ENCODE assay signal across 31 cellular contexts in genomic region chr17:48737330-48738043, GRCh38. TPM values are rescaled to one million over a fixed set of nuclear protein-coding genes. Genes with fewer than 3 reads are reported as not detected.
DNase-seq lines count a peak whose midpoint lies in the region; ATAC-seq and TF ChIP-seq lines count a peak whose summit lies in the region.
"Had no signal": no experiment of that assay in that cellular context is flagged by ENCODE, and none has a peak within 500 bp of the region (broad histone marks: within the 10 kb centered on the region; RNA-seq: fewer than 3 reads in every experiment).

No MANE protein-coding gene starts in this region.

- intact Hi-C loops in PC-3 (cut with micrococcal nuclease), result loop anchor here (1.0 to 5.0 kb wide), 3 partner anchors 9 to 55 kb away; no protein-coding TSS in a partner anchor
- intact Hi-C loops in activated T-helper 1 cell treated with anti-CD3 and anti-CD28 coated beads, Interleukin-12 subunit alpha, Interleukin-12 subunit beta, Interleukin-2, Interleukin-4 antibody, amounts not matched to agents 30 ng/mL and 10 ng/mL and 1 ng/mL, durations not matched to agents 14 hours and 24 hours and 36 hours (cut with micrococcal nuclease), result loop anchor here (1.0 kb wide), 1 partner anchor 7 kb away; no protein-coding TSS in a partner anchor
- intact Hi-C loops in sigmoid colon (cut with DNase I), result no loop called here
- intact Hi-C loops in testis (cut with DNase I; ENCODE audit: low total_unique reads), result no loop called here

- TF ChIP-seq EP300 in sigmoid colon (IDR thresholded peaks at IDR 0.05), result no peak

- H3K36me3 Mint-ChIP-seq in activated T-helper 1 cell treated with anti-CD3 and anti-CD28 coated beads, Interleukin-12 subunit alpha, Interleukin-12 subunit beta, Interleukin-2, Interleukin-4 antibody, amounts not matched to agents 30 ng/mL and 10 ng/mL and 1 ng/mL, durations not matched to agents 14 hours and 24 hours and 36 hours (ENCODE audit: low read depth), result peaks cover 4% of the 10 kb centered on the region
- H3K36me3 Mint-ChIP-seq in glutamatergic neuron (ENCODE audit: unreplicated experiment), result no peaks in the 10 kb centered on the region
- H3K36me3 Mint-ChIP-seq: CD4-positive, alpha-beta memory T cell had no signal

- H4K20me1 ChIP-seq in PC-3 (ENCODE audit: low read length), result no peaks in the 10 kb centered on the region

- H3K27ac ChIP-seq in PC-3 (ENCODE audit: low read length) (peak overlapping the region; percentile 61), sigmoid colon (no peak overlapping the region), testis (no peak overlapping the region)
- H3K27ac ChIP-seq: PC-9, SJSA1 had no signal

- no peak overlapping the region for H3K27ac Mint-ChIP-seq in activated T-helper 1 cell treated with anti-CD3 and anti-CD28 coated beads, Interleukin-12 subunit alpha, Interleukin-12 subunit beta, Interleukin-2, Interleukin-4 antibody, amounts not matched to agents 30 ng/mL and 10 ng/mL and 1 ng/mL, durations not matched to agents 14 hours and 24 hours and 36 hours
- no peak overlapping the region for H3K27ac Mint-ChIP-seq in glutamatergic neuron (ENCODE audit: unreplicated experiment)

- H3K4me1 ChIP-seq in PC-3 (ENCODE audit: insufficient read depth, low read length) (peaks cover 62% of the 10 kb centered on the region), iPS-15b (ENCODE audit: control insufficient read depth, insufficient read depth, low read length) (no peaks in the 10 kb centered on the region), sigmoid colon (peaks cover 0 to 10% (median 7%) of the 10 kb centered on the region in 4 donors), testis (no peaks in the 10 kb centered on the region)
- H3K4me1 ChIP-seq: HAP-1, SJSA1 had no signal

- H3K79me2 ChIP-seq in PC-3 (ENCODE audit: low read length), result peaks cover 90% of the 10 kb centered on the region

- H3K27me3 Mint-ChIP-seq in activated T-helper 1 cell treated with anti-CD3 and anti-CD28 coated beads, Interleukin-12 subunit alpha, Interleukin-12 subunit beta, Interleukin-2, Interleukin-4 antibody, amounts not matched to agents 30 ng/mL and 10 ng/mL and 1 ng/mL, durations not matched to agents 14 hours and 24 hours and 36 hours (ENCODE audit: insufficient read depth), result peaks cover 89% of the 10 kb centered on the region
- peaks cover 46% of the 10 kb centered on the region for H3K27me3 Mint-ChIP-seq in glutamatergic neuron (ENCODE audit: unreplicated experiment)

- H3K9me2 ChIP-seq in PC-3 (replicated peaks; ENCODE audit: low read length), result no peaks in the 10 kb centered on the region

- H3K36me3 ChIP-seq in PC-3 (ENCODE audit: low read depth, low read length) (no peaks in the 10 kb centered on the region), iPS-15b (ENCODE audit: control insufficient read depth, insufficient read depth, low read length) (no peaks in the 10 kb centered on the region), sigmoid colon (no peaks in the 10 kb centered on the region), testis (ENCODE audit: low read depth, missing control alignments) (no peaks in the 10 kb centered on the region)
- H3K36me3 ChIP-seq: HAP-1, SJSA1 had no signal

- TF ChIP-seq POLR2A in sigmoid colon (IDR thresholded peaks at IDR 0.05) (no peak), testis (IDR thresholded peaks at IDR 0.05) (no peak)

- H3K27me3 ChIP-seq in PC-3 (ENCODE audit: low read length) (no peaks in the 10 kb centered on the region), iPS-15b (ENCODE audit: control insufficient read depth, insufficient read depth, low read length) (peaks cover 100% of the 10 kb centered on the region), sigmoid colon (peaks cover 78 to 100% (median 96%) of the 10 kb centered on the region in 3 donors), testis (peaks cover 11% of the 10 kb centered on the region)

- CTCF ChIA-PET in PC-3 (lab: Charles Lee), result interaction anchor here (0.5 to 1.9 kb wide), 8 partner anchors 9 to 147 kb away, joined by 3 to 14 read pairs (median 4); partner anchors contain the start of genes HOXB13 and PRAC2

- BruUV-seq in PC-3 (replicated peaks; lab: Mats Ljungman, UMichigan), result no TSS peak

- no peaks in the 10 kb centered on the region for H3K9me3 Mint-ChIP-seq in activated T-helper 1 cell treated with anti-CD3 and anti-CD28 coated beads, Interleukin-12 subunit alpha, Interleukin-12 subunit beta, Interleukin-2, Interleukin-4 antibody, amounts not matched to agents 30 ng/mL and 10 ng/mL and 1 ng/mL, durations not matched to agents 14 hours and 24 hours and 36 hours
- peaks cover 3% of the 10 kb centered on the region for H3K9me3 Mint-ChIP-seq in glutamatergic neuron (ENCODE audit: unreplicated experiment)

- ATAC-seq in PC-3 (no peak), HG02852 (IDR thresholded peaks at IDR 0.05; ENCODE audit: unreplicated experiment) (no peak)
- ATAC-seq: GM12878 had no signal

- WGBS in sigmoid colon, 2 donors, result 68 to 85% methylated on average over 4 of the region's 4 CpGs
- WGBS in testis, 2 donors, result 60 to 71% methylated on average over 4 of the region's 4 CpGs

- POLR2A ChIA-PET in PC-3 (lab: Charles Lee; ENCODE audit: unreplicated experiment), result interaction anchor here (0.6 to 1.8 kb wide), 7 partner anchors 9 to 969 kb away, joined by 3 to 10 read pairs (median 5); partner anchors contain the start of genes HOXB13 and PRAC2

- H3K9ac ChIP-seq in PC-3 (ENCODE audit: low read length) (no peak overlapping the region), iPS-15b (ENCODE audit: low read depth, low read length) (no peak overlapping the region)

- H3K9me3 ChIP-seq in PC-3 (ENCODE audit: low read length), result no peaks in the 10 kb centered on the region
- H3K9me3 ChIP-seq in iPS-15b (ENCODE audit: control insufficient read depth, insufficient read depth, low read length), result no peaks in the 10 kb centered on the region
- no peaks in the 10 kb centered on the region for H3K9me3 ChIP-seq in sigmoid colon
- no peaks in the 10 kb centered on the region for H3K9me3 ChIP-seq in testis
- H3K9me3 ChIP-seq: HAP-1, SJSA1 had no signal

- H3K4me1 Mint-ChIP-seq in activated T-helper 1 cell treated with anti-CD3 and anti-CD28 coated beads, Interleukin-12 subunit alpha, Interleukin-12 subunit beta, Interleukin-2, Interleukin-4 antibody, amounts not matched to agents 30 ng/mL and 10 ng/mL and 1 ng/mL, durations not matched to agents 14 hours and 24 hours and 36 hours (ENCODE audit: low read depth), result peaks cover 23% of the 10 kb centered on the region
- H3K4me1 Mint-ChIP-seq in glutamatergic neuron (ENCODE audit: low read depth, unreplicated experiment), result no peaks in the 10 kb centered on the region

- DNase-seq in PC-3 (peak; percentile 40), sigmoid colon (peak; percentile 28), glutamatergic neuron (no peak), testis (no peak)
- DNase-seq in activated T-helper 1 cell treated with anti-CD3 and anti-CD28 coated beads, Interleukin-12 subunit alpha, Interleukin-12 subunit beta, Interleukin-2, Interleukin-4 antibody, amounts not matched to agents 30 ng/mL and 10 ng/mL and 1 ng/mL, durations not matched to agents 14 hours and 24 hours and 36 hours (ENCODE audit: low spot score), result no peak
- DNase-seq: C1 segment of cervical spinal cord; CD4-positive, alpha-beta memory T cell; COR-L47; DMS79; EL; GDM1; GOT3; Kasumi-1; NCI-H1092 treated with DMSO at 0.1 percent for 48 hours; NCI-H1436; NCI-H187 treated with DMSO at 0.1 percent for 48 hours; NCI-H2107; NCI-H446; NCI-H524 treated with DMSO at 0.1 percent for 48 hours; NCI-H774; PC-9; Right ventricle myocardium superior had no signal

- TF ChIP-seq CTCF in PC-3 (conservative IDR thresholded peaks at IDR 0.05; ENCODE audit: low read depth, low read length), result no peak
- TF ChIP-seq CTCF in sigmoid colon (IDR thresholded peaks at IDR 0.05), result no peak
- TF ChIP-seq CTCF in glutamatergic neuron (IDR thresholded peaks at IDR 0.05; ENCODE audit: partially characterized antibody, unreplicated experiment), result no peak
- no peak for TF ChIP-seq CTCF in testis (IDR thresholded peaks at IDR 0.05)

- H3K4me3 Mint-ChIP-seq in activated T-helper 1 cell treated with anti-CD3 and anti-CD28 coated beads, Interleukin-12 subunit alpha, Interleukin-12 subunit beta, Interleukin-2, Interleukin-4 antibody, amounts not matched to agents 30 ng/mL and 10 ng/mL and 1 ng/mL, durations not matched to agents 14 hours and 24 hours and 36 hours, result peak overlapping the region; percentile 12
- no peak overlapping the region for H3K4me3 Mint-ChIP-seq in glutamatergic neuron (ENCODE audit: unreplicated experiment)

- peak overlapping the region; percentile 92 for H3K4me2 ChIP-seq in PC-3 (ENCODE audit: low read length)
- H3K4me2 ChIP-seq: PC-9 had no signal

- no peaks in the 10 kb centered on the region for H3F3A ChIP-seq in PC-3 (ENCODE audit: low read length, unreplicated experiment)

- no peak overlapping the region for H2AFZ ChIP-seq in PC-3 (ENCODE audit: low read length)
- H2AFZ ChIP-seq: PC-9 had no signal

- H3K4me3 ChIP-seq in PC-3 (ENCODE audit: low read length), result peak overlapping the region; percentile 66; the same call in 1 of the 2 replicates
- H3K4me3 ChIP-seq in iPS-15b (ENCODE audit: low read depth, low read length), result peak overlapping the region; percentile 10
- no peak overlapping the region for H3K4me3 ChIP-seq in sigmoid colon
- no peak overlapping the region for H3K4me3 ChIP-seq in testis
- H3K4me3 ChIP-seq: GM12878, HAP-1, PC-9, SJSA1 had no signal

RNA-seq across cellular contexts. Expression of gene HOXB13, which starts 8.9 kb away (rescaled TPM):
- total RNA-seq in PC-3 (2014; rRNA removed) (80.8 and 96.5 TPM in 2 replicates), sigmoid colon (1 to 10 TPM in 2 of 4 donors, under 1 TPM in 2; 0.36 to 1.5 (median 1.0) TPM), glutamatergic neuron (ENCODE audit: unreplicated experiment) (0.20 TPM), testis (under 1 TPM in 1 of 2 donors, not detected in 1; 0.24 TPM)
- not detected in 2 replicates for total RNA-seq in activated T-helper 1 cell treated with anti-CD3 and anti-CD28 coated beads, Interleukin-12 subunit alpha, Interleukin-12 subunit beta, Interleukin-2, Interleukin-4 antibody, amounts not matched to agents 30 ng/mL and 10 ng/mL and 1 ng/mL, durations not matched to agents 14 hours and 24 hours and 36 hours
- polyA plus RNA-seq in sigmoid colon (10 to 100 TPM; 19.4 to 49.2 (median 26.4) TPM), testis (ENCODE audit: insufficient read depth, low read depth, low replicate concordance) (not detected)
- total RNA-seq: CD4-positive, alpha-beta memory T cell; HepG2; PC-9; Right ventricle myocardium superior; SJSA1 had no signal
- polyA plus RNA-seq: CD4-positive, alpha-beta memory T cell; GM12878; HepG2 had no signal

RNA-seq across cellular contexts. Expression of gene PRAC2, which starts 14.5 kb away (rescaled TPM):
- total RNA-seq in PC-3 (2014; rRNA removed) (44.1 and 51.4 TPM in 2 replicates), sigmoid colon (1 to 10 TPM in 1 of 4 donors, not detected in 3; 2.1 TPM), glutamatergic neuron (ENCODE audit: unreplicated experiment) (not detected), testis (1 to 10 TPM; 2.6 to 3.2 TPM)
- total RNA-seq in activated T-helper 1 cell treated with anti-CD3 and anti-CD28 coated beads, Interleukin-12 subunit alpha, Interleukin-12 subunit beta, Interleukin-2, Interleukin-4 antibody, amounts not matched to agents 30 ng/mL and 10 ng/mL and 1 ng/mL, durations not matched to agents 14 hours and 24 hours and 36 hours, result not detected in 2 replicates
- polyA plus RNA-seq in sigmoid colon (10 to 100 TPM in 2 of 3 donors, 1 to 10 TPM in 1; 7.2 to 20.3 (median 17.5) TPM), testis (ENCODE audit: insufficient read depth, low read depth, low replicate concordance) (0.86 TPM)
- total RNA-seq: CD4-positive, alpha-beta memory T cell; GM12878; HepG2; HT1080; M059J; PC-9; Right ventricle myocardium superior; SJSA1 had no signal
- polyA plus RNA-seq: CD4-positive, alpha-beta memory T cell; HepG2 had no signal

RNA-seq across cellular contexts. Expression of gene PRAC1, which starts 15.2 kb away (rescaled TPM):
- total RNA-seq in PC-3 (2014; rRNA removed), result 33.5 and 44.4 TPM in 2 replicates
- not detected in 2 replicates for total RNA-seq in activated T-helper 1 cell treated with anti-CD3 and anti-CD28 coated beads, Interleukin-12 subunit alpha, Interleukin-12 subunit beta, Interleukin-2, Interleukin-4 antibody, amounts not matched to agents 30 ng/mL and 10 ng/mL and 1 ng/mL, durations not matched to agents 14 hours and 24 hours and 36 hours
- total RNA-seq in sigmoid colon, result 10 to 100 TPM in 1 of 4 donors, 1 to 10 TPM in 1, not detected in 2; 9.1 to 13.5 TPM
- polyA plus RNA-seq in sigmoid colon, result 100 to 1,000 TPM; 388 to 572 (median 408) TPM
- total RNA-seq in glutamatergic neuron (ENCODE audit: unreplicated experiment), result not detected
- total RNA-seq in testis, result not detected
- not detected for polyA plus RNA-seq in testis (ENCODE audit: insufficient read depth, low read depth, low replicate concordance)
- total RNA-seq: CD4-positive, alpha-beta memory T cell; GM12878; HepG2; HT1080; M059J; PC-9; Right ventricle myocardium superior; RPMI7951; SJSA1 had no signal
- polyA plus RNA-seq: CD4-positive, alpha-beta memory T cell; GM12878; HepG2 had no signal

Comparison
In these comparisons a context has a peak if more than half of its experiments do, and no peak if none do; other contexts are left out.
1. DNase-seq: peak in PC-3 (single experiment) and sigmoid colon (single experiment); none in activated T-helper 1 cell treated with anti-CD3 and anti-CD28 coated beads, Interleukin-12 subunit alpha, Interleukin-12 subunit beta, Interleukin-2, Interleukin-4 antibody, amounts not matched to agents 30 ng/mL and 10 ng/mL and 1 ng/mL, durations not matched to agents 14 hours and 24 hours and 36 hours (single experiment), glutamatergic neuron (single experiment) and testis (single experiment).
2. H3K4me3 ChIP-seq: peak in PC-3 (single experiment) and iPS-15b (single experiment); none in sigmoid colon (0 of 4) and testis (0 of 2).
3. RNA of gene HOXB13, which starts 8.9 kb away (total RNA-seq): 80.8 to 96.5 TPM in PC-3; 0.36 to 1.5 TPM in sigmoid colon, 0.24 TPM in testis, 0.20 TPM in glutamatergic neuron (single experiment) and not detected in activated T-helper 1 cell treated with anti-CD3 and anti-CD28 coated beads, Interleukin-12 subunit alpha, Interleukin-12 subunit beta, Interleukin-2, Interleukin-4 antibody, amounts not matched to agents 30 ng/mL and 10 ng/mL and 1 ng/mL, durations not matched to agents 14 hours and 24 hours and 36 hours; every median in the first group is over 10 times any median in the second.
4. RNA of gene PRAC2, which starts 14.5 kb away (total RNA-seq): 44.1 to 51.4 TPM in PC-3; 2.6 to 3.2 TPM in testis, not detected in activated T-helper 1 cell treated with anti-CD3 and anti-CD28 coated beads, Interleukin-12 subunit alpha, Interleukin-12 subunit beta, Interleukin-2, Interleukin-4 antibody, amounts not matched to agents 30 ng/mL and 10 ng/mL and 1 ng/mL, durations not matched to agents 14 hours and 24 hours and 36 hours, 2.1 TPM in sigmoid colon and not detected in glutamatergic neuron (single experiment); every median in the first group is over 10 times any median in the second.
5. intact Hi-C loops: an anchor here in PC-3 (1.0 to 5.0 kb wide) and activated T-helper 1 cell treated with anti-CD3 and anti-CD28 coated beads, Interleukin-12 subunit alpha, Interleukin-12 subunit beta, Interleukin-2, Interleukin-4 antibody, amounts not matched to agents 30 ng/mL and 10 ng/mL and 1 ng/mL, durations not matched to agents 14 hours and 24 hours and 36 hours (1.0 kb wide); none called in sigmoid colon and testis.